ENCODE assay signal across 8 cellular contexts in genomic region chr7:106717997-106718871, GRCh38. TPM values are rescaled to one million over a fixed set of nuclear protein-coding genes. Genes with fewer than 3 reads are reported as not detected.
DNase-seq lines count a peak whose midpoint lies in the region; ATAC-seq and TF ChIP-seq lines count a peak whose summit lies in the region.

No MANE protein-coding gene starts in this region.

- peak overlapping the region; percentile 38 for H3K27ac ChIP-seq in hepatocyte

- DNase-seq in A172 (ENCODE audit: low spot score) (peak; percentile 98), RPMI8226 (peak; percentile 96), hepatocyte (ENCODE audit: low spot score) (peak; percentile 77), occipital lobe (lab: John Stamatoyannopoulos, UW) (no peak)
- peak; percentile 63 for DNase-seq in activated gamma-delta T cell treated with anti-CD3 and anti-CD28 coated beads, Interleukin-2, amount 50 U/mL, for 16 hours (ENCODE audit: low read depth)
- peak; percentile 64 to 82 for DNase-seq in stimulated activated CD4-positive, alpha-beta T cell treated with anti-CD3 and anti-CD28 coated beads, Interleukin-4, amount 100 ng/mL, for 48 hours (ENCODE audit: low read depth in 2 of 2)

- WGBS in hepatocyte (ENCODE audit: low lambda C conversion rate, missing lambda C conversion rate): 27% methylated on average over 3 of the region's 3 CpGs

- peak; percentile 78 for ATAC-seq in GM18867 (IDR thresholded peaks at IDR 0.05; ENCODE audit: unreplicated experiment)
- peak; percentile 76 for ATAC-seq in HG03280 (IDR thresholded peaks at IDR 0.05; ENCODE audit: unreplicated experiment)

- TF ChIP-seq CTCF in hepatocyte (IDR thresholded peaks at IDR 0.05; ENCODE audit: poor library complexity): no peak

- no peaks in the 10 kb centered on the region for H3K9me2 ChIP-seq in hepatocyte (replicated peaks; ENCODE audit: insufficient read depth)

- H2AFZ ChIP-seq in hepatocyte: no peak overlapping the region

- H3K27me3 ChIP-seq in hepatocyte: no peaks in the 10 kb centered on the region

- no peaks in the 10 kb centered on the region for H4K20me1 ChIP-seq in hepatocyte (ENCODE audit: insufficient read depth, poor library complexity, severe bottlenecking)

- H3K79me2 ChIP-seq in hepatocyte: no peaks in the 10 kb centered on the region

- H3K4me2 ChIP-seq in hepatocyte: no peak overlapping the region

- peaks cover 8% of the 10 kb centered on the region for H3K4me1 ChIP-seq in hepatocyte (ENCODE audit: insufficient read depth)

- H3K36me3 ChIP-seq in hepatocyte (replicated peaks; ENCODE audit: insufficient read depth, low read depth): no peaks in the 10 kb centered on the region

- no peak overlapping the region for H3K4me3 ChIP-seq in hepatocyte

- H3K9me3 ChIP-seq in hepatocyte (ENCODE audit: low read depth): no peaks in the 10 kb centered on the region

RNA-seq across cellular contexts. Expression of gene CCDC71L, which starts 57.3 kb away (rescaled TPM):
- total RNA-seq in A172 (2014; rRNA removed; shearing (Covaris generic)): 20.6 TPM in 2 replicates
- 17.1 and 24.3 TPM in 2 replicates for total RNA-seq in hepatocyte
- 14.8 and 17.0 TPM in 2 replicates for polyA plus RNA-seq in hepatocyte
- 91.9 TPM for total RNA-seq in occipital lobe
